In genomic region chr17:39328815-39329214, GRCh38 we compare ENCODE assay signal across 21 cellular contexts.
"Had no signal": no experiment of that assay in that cellular context is flagged by ENCODE, and none has a peak within 500 bp of the region (broad histone marks: within the 10 kb centered on the region; RNA-seq: fewer than 3 reads in every experiment).

No MANE protein-coding gene starts in this region.

- H3K4me3 ChIP-seq: esophagus squamous epithelium, gastroesophageal sphincter, left ventricle myocardium inferior, lung, sigmoid colon, skin epidermis, stomach had no signal

- H3K9me3 Mint-ChIP-seq: immature natural killer cell, naive B cell, nephron had no signal

- H3K36me3 ChIP-seq: esophagus squamous epithelium, gastroesophageal sphincter, left ventricle myocardium inferior, sigmoid colon, stomach had no signal

- FAIRE-seq: keratinocyte, urothelium cell line had no signal

- ATAC-seq: gastroesophageal sphincter had no signal

- DNase-seq: dermis blood vessel endothelial cell; esophagus squamous epithelium; glutamatergic neuron; immature natural killer cell; left ventricle myocardium inferior; mesenchymal stem cell; naive B cell; posterior cingulate gyrus; sigmoid colon; stimulated activated CD4-positive, alpha-beta T cell treated with anti-CD3 and anti-CD28 coated beads, Interleukin-2, amount 100 ng/mL, for 24 hours; stimulated activated CD4-positive, alpha-beta T cell treated with anti-CD3 and anti-CD28 coated beads, Interleukin-4, amount 100 ng/mL, for 4 hours; stimulated activated naive CD4-positive, alpha-beta T cell; stomach; substantia nigra; trophoblast cell had no signal

- H3K27ac ChIP-seq: esophagus squamous epithelium, gastroesophageal sphincter, left ventricle myocardium inferior, sigmoid colon, skin epidermis had no signal

- H3K9me3 ChIP-seq: esophagus squamous epithelium, gastroesophageal sphincter, left ventricle myocardium inferior, sigmoid colon, stomach had no signal

- H3K4me1 ChIP-seq: esophagus squamous epithelium had no signal

- H3K36me3 Mint-ChIP-seq: immature natural killer cell, naive B cell had no signal

- H3K27ac Mint-ChIP-seq: immature natural killer cell, naive B cell had no signal

- H3K27me3 Mint-ChIP-seq: naive B cell had no signal

- H3K27me3 ChIP-seq: esophagus squamous epithelium, gastroesophageal sphincter, sigmoid colon, stomach had no signal

- H3K4me1 Mint-ChIP-seq: immature natural killer cell, nephron had no signal

- H3K4me3 Mint-ChIP-seq: immature natural killer cell, naive B cell, nephron had no signal
